In the genomic region with DNA sequence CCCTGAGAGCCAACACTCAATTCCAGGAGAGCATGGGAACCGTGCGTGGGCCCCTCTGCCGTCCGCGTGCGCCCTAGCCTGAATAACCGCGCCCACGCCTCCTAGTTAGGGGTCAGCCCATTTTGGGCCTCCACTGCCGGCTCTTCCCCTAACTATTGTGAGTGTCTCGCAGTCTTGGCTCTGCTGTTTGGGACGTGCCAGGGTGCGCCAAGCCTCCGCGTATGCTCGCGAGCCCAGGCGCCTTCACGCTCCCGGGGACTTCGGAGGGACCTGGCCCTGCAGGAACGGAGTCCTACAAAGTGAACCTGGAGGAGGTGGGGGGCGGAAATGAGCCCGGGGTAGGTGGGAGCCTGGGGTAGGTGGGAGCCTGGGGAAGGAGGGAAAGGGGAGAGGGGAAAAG, we compare ENCODE assay signal across 19 cellular contexts. TPM values are rescaled to one million over a fixed set of nuclear protein-coding genes. Genes with fewer than 3 reads are reported as not detected.
DNase-seq lines count a peak whose midpoint lies in the region; ATAC-seq and TF ChIP-seq lines count a peak whose summit lies in the region.
"Had no signal": no experiment of that assay in that cellular context is flagged by ENCODE, and none has a peak within 500 bp of the region (broad histone marks: within the 10 kb centered on the region; RNA-seq: fewer than 3 reads in every experiment).

No MANE protein-coding gene starts in this region.

- no peak for TF ChIP-seq CTCF in thyroid gland (IDR thresholded peaks at IDR 0.05)
- no peak for TF ChIP-seq CTCF in Peyer's patch (IDR thresholded peaks at IDR 0.05)

- H3K9me3 ChIP-seq in ectodermal cell (ENCODE audit: control insufficient read depth, low read length): no peaks in the 10 kb centered on the region
- no peaks in the 10 kb centered on the region for H3K9me3 ChIP-seq in thyroid gland
- H3K9me3 ChIP-seq in Peyer's patch: no peaks in the 10 kb centered on the region
- peaks cover 3% of the 10 kb centered on the region for H3K9me3 ChIP-seq in aorta (ENCODE audit: control insufficient read depth, low read length)
- H3K9me3 ChIP-seq: gastrocnemius medialis, SJSA1, spleen had no signal

- H3K9me3 Mint-ChIP-seq in activated naive CD8-positive, alpha-beta T cell (ENCODE audit: low read depth): no peaks in the 10 kb centered on the region
- no peaks in the 10 kb centered on the region for H3K9me3 Mint-ChIP-seq in activated naive CD8-positive, alpha-beta T cell treated with anti-CD3 and anti-CD28 coated beads for 36 hours
- H3K9me3 Mint-ChIP-seq in stimulated activated naive B cell treated with anti-CD40 and anti-IgM and Interleukin-4, amounts not matched to agents 10 μg/mL and 1 μg/mL and 100 μg/mL, for 72 hours: no peaks in the 10 kb centered on the region

- peaks cover 31% of the 10 kb centered on the region for H3K27me3 Mint-ChIP-seq in activated naive CD8-positive, alpha-beta T cell
- H3K27me3 Mint-ChIP-seq in activated naive CD8-positive, alpha-beta T cell treated with anti-CD3 and anti-CD28 coated beads for 36 hours: peaks cover 88% of the 10 kb centered on the region
- H3K27me3 Mint-ChIP-seq in stimulated activated naive B cell treated with anti-CD40 and anti-IgM and Interleukin-4, amounts not matched to agents 10 μg/mL and 1 μg/mL and 100 μg/mL, for 72 hours: peaks cover 58 to 75% of the 10 kb centered on the region in 2 donors

- no peaks in the 10 kb centered on the region for H3K4me1 ChIP-seq in ectodermal cell (ENCODE audit: control insufficient read depth, insufficient read depth, low read length)
- peaks cover 3 to 9% of the 10 kb centered on the region in 2 donors for H3K4me1 ChIP-seq in thyroid gland
- no peaks in the 10 kb centered on the region for H3K4me1 ChIP-seq in Peyer's patch
- no peaks in the 10 kb centered on the region for H3K4me1 ChIP-seq in aorta (ENCODE audit: control insufficient read depth in 1 of 2, insufficient read depth in 2 of 2, low read length in 2 of 2)
- H3K4me1 ChIP-seq: gastrocnemius medialis, SJSA1 had no signal

- H3K4me3 ChIP-seq in ectodermal cell (ENCODE audit: insufficient read depth, low read depth, low read length) (peak overlapping the region; percentile 14), thyroid gland (replicated peaks in 1 of 3) (no peak overlapping the region), Peyer's patch (no peak overlapping the region), aorta (ENCODE audit: low read length in 2 of 2) (no peak overlapping the region)
- H3K4me3 ChIP-seq: SJSA1 had no signal

- no peaks in the 10 kb centered on the region for H3K36me3 Mint-ChIP-seq in activated naive CD8-positive, alpha-beta T cell
- H3K36me3 Mint-ChIP-seq in activated naive CD8-positive, alpha-beta T cell treated with anti-CD3 and anti-CD28 coated beads for 36 hours: no peaks in the 10 kb centered on the region
- H3K36me3 Mint-ChIP-seq in stimulated activated naive B cell treated with anti-CD40 and anti-IgM and Interleukin-4, amounts not matched to agents 10 μg/mL and 1 μg/mL and 100 μg/mL, for 72 hours: no peaks in the 10 kb centered on the region
- H3K36me3 Mint-ChIP-seq: CD4-positive, alpha-beta memory T cell had no signal

- H3K27ac ChIP-seq in ectodermal cell (ENCODE audit: insufficient read depth, low read depth, low read length, poor library complexity, severe bottlenecking) (no peak overlapping the region), thyroid gland (no peak overlapping the region), Peyer's patch (no peak overlapping the region), aorta (ENCODE audit: low read depth in 1 of 2, low read length in 2 of 2) (no peak overlapping the region)
- H3K27ac ChIP-seq: gastrocnemius medialis, SJSA1, spleen had no signal

- H3K4me3 Mint-ChIP-seq in activated naive CD8-positive, alpha-beta T cell: peak overlapping the region; percentile 42
- H3K4me3 Mint-ChIP-seq in activated naive CD8-positive, alpha-beta T cell treated with anti-CD3 and anti-CD28 coated beads for 36 hours: no peak overlapping the region
- H3K4me3 Mint-ChIP-seq in stimulated activated naive B cell treated with anti-CD40 and anti-IgM and Interleukin-4, amounts not matched to agents 10 μg/mL and 1 μg/mL and 100 μg/mL, for 72 hours: peak overlapping the region; percentile 47 to 70

- 4 to 6% methylated on average over 24 of the region's 24 CpGs for WGBS in ectodermal cell, 2 experiments
- 11 to 13% methylated on average over 22 to 23 of the region's 24 CpGs for WGBS in thyroid gland, 2 donors
- WGBS in aorta, 2 donors: 6% methylated on average over 24 of the region's 24 CpGs

- peaks cover 81% of the 10 kb centered on the region for H3K27me3 ChIP-seq in ectodermal cell (ENCODE audit: control insufficient read depth, insufficient read depth, low read length, poor library complexity, severe bottlenecking)
- H3K27me3 ChIP-seq in thyroid gland: peaks cover 51% of the 10 kb centered on the region
- H3K27me3 ChIP-seq in Peyer's patch: peaks cover 0 to 9% of the 10 kb centered on the region in 2 donors
- H3K27me3 ChIP-seq in aorta (ENCODE audit: control insufficient read depth in 1 of 2, insufficient read depth in 2 of 2, low read length in 1 of 2): peaks cover 0 to 3% of the 10 kb centered on the region in 2 donors

- H3K4me1 Mint-ChIP-seq in activated naive CD8-positive, alpha-beta T cell (ENCODE audit: low read depth): peaks cover 17% of the 10 kb centered on the region
- peaks cover 11% of the 10 kb centered on the region for H3K4me1 Mint-ChIP-seq in activated naive CD8-positive, alpha-beta T cell treated with anti-CD3 and anti-CD28 coated beads for 36 hours
- H3K4me1 Mint-ChIP-seq in stimulated activated naive B cell treated with anti-CD40 and anti-IgM and Interleukin-4, amounts not matched to agents 10 μg/mL and 1 μg/mL and 100 μg/mL, for 72 hours: peaks cover 7 to 22% of the 10 kb centered on the region in 2 donors

- ATAC-seq in stimulated activated naive B cell treated with anti-CD40 and anti-IgM and Interleukin-4, amounts not matched to agents 10 μg/mL and 1 μg/mL and 100 μg/mL, for 72 hours (replicated peaks): peak in 1 of 2 donors; percentile 38
- no peak for ATAC-seq in aorta (ENCODE audit: low FRiP score)
- ATAC-seq: gastrocnemius medialis had no signal

- H3K36me3 ChIP-seq in ectodermal cell (ENCODE audit: control insufficient read depth, insufficient read depth, low read length) (no peaks in the 10 kb centered on the region), thyroid gland (no peaks in the 10 kb centered on the region), Peyer's patch (no peaks in the 10 kb centered on the region), aorta (ENCODE audit: control insufficient read depth in 1 of 2, insufficient read depth in 2 of 2, low read length in 1 of 2) (no peaks in the 10 kb centered on the region)
- H3K36me3 ChIP-seq: gastrocnemius medialis, SJSA1, spleen had no signal

- intact Hi-C loops in thyroid gland (cut with DNase I) (no loop called here), aorta (cut with DNase I) (no loop called here)

- TF ChIP-seq POLR2A in thyroid gland (IDR thresholded peaks at IDR 0.05) (no peak), Peyer's patch (IDR thresholded peaks at IDR 0.05) (no peak)

- DNase-seq in activated naive CD8-positive, alpha-beta T cell treated with anti-CD3 and anti-CD28 coated beads for 36 hours: no peak
- DNase-seq in left kidney (ENCODE audit: low read depth, low spot score) (peak; percentile 52), thyroid gland (no peak), Peyer's patch (no peak), aorta (no peak)
- no peak for DNase-seq in stimulated activated naive B cell treated with anti-CD40 and anti-IgM and Interleukin-4, amounts not matched to agents 10 μg/mL and 1 μg/mL and 100 μg/mL, for 72 hours
- DNase-seq: activated CD4-positive, alpha-beta T cell treated with anti-CD3 and anti-CD28 coated beads, Interleukin-2, amount 50 U/mL, for 48 hours; activated T-cell treated with anti-CD3 and anti-CD28 coated beads, Interleukin-2, amount 50 U/mL, for 48 hours; CD4-positive, alpha-beta memory T cell; gastrocnemius medialis; KBM-7; NCI-H524 treated with DMSO at 0.1 percent for 48 hours; spleen; stimulated activated naive CD4-positive, alpha-beta T cell treated with Interleukin-2 at 50 U/mL for 16 hours; T1000 had no signal

- no peak overlapping the region for H3K27ac Mint-ChIP-seq in activated naive CD8-positive, alpha-beta T cell
- H3K27ac Mint-ChIP-seq in activated naive CD8-positive, alpha-beta T cell treated with anti-CD3 and anti-CD28 coated beads for 36 hours: no peak overlapping the region
- H3K27ac Mint-ChIP-seq in stimulated activated naive B cell treated with anti-CD40 and anti-IgM and Interleukin-4, amounts not matched to agents 10 μg/mL and 1 μg/mL and 100 μg/mL, for 72 hours: peak overlapping the region; percentile 90
- H3K27ac Mint-ChIP-seq: CD4-positive, alpha-beta memory T cell had no signal

RNA-seq across cellular contexts. Expression of gene GCM2, which starts 0.8 kb away (rescaled TPM):
- not detected for total RNA-seq in activated naive CD8-positive, alpha-beta T cell treated with anti-CD3 and anti-CD28 coated beads for 36 hours
- polyA plus RNA-seq in ectodermal cell (2013, experiment 1 of 4): not detected
- not detected for polyA plus RNA-seq in ectodermal cell (2013, experiment 2 of 4)
- not detected for polyA plus RNA-seq in ectodermal cell (2013, experiment 3 of 4)
- not detected for polyA plus RNA-seq in ectodermal cell (2013, experiment 4 of 4)
- total RNA-seq in thyroid gland (not detected), Peyer's patch (not detected), aorta (not detected)
- polyA plus RNA-seq in aorta: not detected
- total RNA-seq: CD4-positive, alpha-beta memory T cell; epithelial cell of proximal tubule; gastrocnemius medialis; SJSA1; spleen had no signal
- polyA plus RNA-seq: CD4-positive, alpha-beta memory T cell; spleen had no signal

RNA-seq across cellular contexts. Expression of gene SYCP2L, which starts 4.2 kb away (rescaled TPM):
- not detected for total RNA-seq in activated naive CD8-positive, alpha-beta T cell treated with anti-CD3 and anti-CD28 coated beads for 36 hours
- 11.2 TPM for polyA plus RNA-seq in ectodermal cell (2013, experiment 1 of 4)
- 15.9 TPM for polyA plus RNA-seq in ectodermal cell (2013, experiment 2 of 4)
- polyA plus RNA-seq in ectodermal cell (2013, experiment 3 of 4): 16.7 TPM
- 13.8 TPM for polyA plus RNA-seq in ectodermal cell (2013, experiment 4 of 4)
- 1 to 10 TPM in 3 of 4 donors, under 1 TPM in 1; 0.78 to 4.5 (median 1.8) TPM for total RNA-seq in thyroid gland
- 1 to 10 TPM in 1 of 4 donors, under 1 TPM in 1, not detected in 2; 0.67 to 5.0 TPM for total RNA-seq in Peyer's patch
- 1 to 10 TPM; 1.3 to 2.0 TPM for total RNA-seq in aorta
- under 1 TPM in 1 of 2 donors, not detected in 1; 0.95 TPM for polyA plus RNA-seq in aorta
- total RNA-seq: CD4-positive, alpha-beta memory T cell had no signal
- polyA plus RNA-seq: CD4-positive, alpha-beta memory T cell had no signal

RNA-seq across cellular contexts. Expression of gene MAK, which starts 44.3 kb away (rescaled TPM):
- under 1 TPM; 0.47 to 0.68 TPM for total RNA-seq in activated naive CD8-positive, alpha-beta T cell treated with anti-CD3 and anti-CD28 coated beads for 36 hours
- 2.2 TPM for polyA plus RNA-seq in ectodermal cell (2013, experiment 1 of 4)
- 3.8 TPM for polyA plus RNA-seq in ectodermal cell (2013, experiment 2 of 4)
- polyA plus RNA-seq in ectodermal cell (2013, experiment 3 of 4): 2.2 TPM
- polyA plus RNA-seq in ectodermal cell (2013, experiment 4 of 4): 2.8 TPM
- under 1 TPM in 1 of 4 donors, not detected in 3; 0.21 TPM for total RNA-seq in thyroid gland
- total RNA-seq in Peyer's patch: under 1 TPM in 1 of 4 donors, not detected in 3; 0.27 TPM
- total RNA-seq in aorta: under 1 TPM; 0.12 to 0.29 TPM
- polyA plus RNA-seq in aorta: under 1 TPM; 0.03 to 0.63 TPM
- total RNA-seq: CD4-positive, alpha-beta memory T cell; gastrocnemius medialis; SJSA1 had no signal
